ENCODE assay signal across 15 cellular contexts in the genomic region with DNA sequence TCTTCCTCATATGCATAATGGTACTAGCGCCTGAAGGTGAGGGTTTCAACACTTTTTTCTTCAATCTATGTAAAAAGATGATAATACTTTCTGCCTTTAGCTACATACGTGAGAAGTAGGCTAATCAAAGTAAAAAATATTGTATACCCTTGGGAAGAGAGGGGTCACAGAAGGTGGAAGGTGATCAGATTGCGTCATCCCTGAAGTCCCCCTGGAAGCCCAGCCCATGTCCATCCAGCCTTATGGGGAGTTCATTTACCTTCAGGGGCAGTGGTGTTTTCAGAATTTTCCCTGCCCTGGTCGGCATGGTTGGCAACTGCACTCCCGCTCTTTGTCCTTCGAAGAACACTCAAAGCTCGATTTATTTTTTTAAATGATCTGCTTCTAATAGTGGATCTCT.
"Had no signal": no experiment of that assay in that cellular context is flagged by ENCODE, and none has a peak within 500 bp of the region (broad histone marks: within the 10 kb centered on the region; RNA-seq: fewer than 3 reads in every experiment).

No MANE protein-coding gene starts in this region.

- H3K36me3 ChIP-seq: upper lobe of right lung had no signal

- H3K27me3 Mint-ChIP-seq: dendritic cell treated with granulocyte-macrophage colony-stimulating factor and Interleukin-4, amounts not matched to agents 40 ng/mL and 50 ng/mL, for 4 days; stimulated activated naive B cell treated with anti-CD40 and anti-IgM and Interleukin-4, amounts not matched to agents 10 μg/mL and 1 μg/mL and 100 μg/mL, for 72 hours had no signal

- H3K36me3 Mint-ChIP-seq: stimulated activated naive B cell treated with anti-CD40 and anti-IgM and Interleukin-4, amounts not matched to agents 10 μg/mL and 1 μg/mL and 100 μg/mL, for 72 hours had no signal

- H3K4me1 Mint-ChIP-seq: neural crest cell; stimulated activated naive B cell treated with anti-CD40 and anti-IgM and Interleukin-4, amounts not matched to agents 10 μg/mL and 1 μg/mL and 100 μg/mL, for 72 hours had no signal

- H3K9me3 Mint-ChIP-seq: activated T-helper 1 cell treated with anti-CD3 and anti-CD28 coated beads, Interleukin-12 subunit alpha, Interleukin-12 subunit beta, Interleukin-2, Interleukin-4 antibody, amounts not matched to agents 30 ng/mL and 10 ng/mL and 1 ng/mL, durations not matched to agents 14 hours and 24 hours and 36 hours; dendritic cell treated with granulocyte-macrophage colony-stimulating factor and Interleukin-4, amounts not matched to agents 40 ng/mL and 50 ng/mL, for 4 days; neural crest cell; stimulated activated naive B cell treated with anti-CD40 and anti-IgM and Interleukin-4, amounts not matched to agents 10 μg/mL and 1 μg/mL and 100 μg/mL, for 72 hours had no signal

- H3K4me3 ChIP-seq: pancreas, upper lobe of right lung had no signal

- H3K27ac Mint-ChIP-seq: activated T-helper 1 cell treated with anti-CD3 and anti-CD28 coated beads, Interleukin-12 subunit alpha, Interleukin-12 subunit beta, Interleukin-2, Interleukin-4 antibody, amounts not matched to agents 30 ng/mL and 10 ng/mL and 1 ng/mL, durations not matched to agents 14 hours and 24 hours and 36 hours; dendritic cell treated with granulocyte-macrophage colony-stimulating factor and Interleukin-4, amounts not matched to agents 40 ng/mL and 50 ng/mL, for 4 days; stimulated activated naive B cell treated with anti-CD40 and anti-IgM and Interleukin-4, amounts not matched to agents 10 μg/mL and 1 μg/mL and 100 μg/mL, for 72 hours had no signal

- H3K9me3 ChIP-seq: pancreas, upper lobe of right lung had no signal

- H3K27me3 ChIP-seq: pancreas, upper lobe of right lung had no signal

- H3K4me1 ChIP-seq: pancreas, upper lobe of right lung had no signal

- ATAC-seq: stimulated activated naive B cell treated with anti-CD40 and anti-IgM and Interleukin-4, amounts not matched to agents 10 μg/mL and 1 μg/mL and 100 μg/mL, for 72 hours; upper lobe of right lung had no signal

- H3K27ac ChIP-seq: upper lobe of right lung, VCaP had no signal

- H3K4me3 Mint-ChIP-seq: activated T-helper 1 cell treated with anti-CD3 and anti-CD28 coated beads, Interleukin-12 subunit alpha, Interleukin-12 subunit beta, Interleukin-2, Interleukin-4 antibody, amounts not matched to agents 30 ng/mL and 10 ng/mL and 1 ng/mL, durations not matched to agents 14 hours and 24 hours and 36 hours; dendritic cell treated with granulocyte-macrophage colony-stimulating factor and Interleukin-4, amounts not matched to agents 40 ng/mL and 50 ng/mL, for 4 days; neural crest cell; stimulated activated naive B cell treated with anti-CD40 and anti-IgM and Interleukin-4, amounts not matched to agents 10 μg/mL and 1 μg/mL and 100 μg/mL, for 72 hours had no signal

- DNase-seq: activated CD4-positive, alpha-beta T cell treated with anti-CD3 and anti-CD28 coated beads for 4 hours; activated naive CD4-positive, alpha-beta T cell treated with Interleukin-2 at 50 U/mL for 16 hours; caudate nucleus; erythroblast; islet precursor cell; retina; stimulated activated CD4-positive, alpha-beta T cell treated with anti-CD3 and anti-CD28 coated beads, Interleukin-1b, Interleukin-23, amount 100 ng/mL, for 48 hours; stimulated activated naive B cell treated with anti-CD40 and anti-IgM and Interleukin-4, amounts not matched to agents 10 μg/mL and 1 μg/mL and 100 μg/mL, for 72 hours; T-helper 1 cell; upper lobe of right lung had no signal
